Comparison of ENCODE assay signal across 8 cellular contexts in the genomic region with DNA sequence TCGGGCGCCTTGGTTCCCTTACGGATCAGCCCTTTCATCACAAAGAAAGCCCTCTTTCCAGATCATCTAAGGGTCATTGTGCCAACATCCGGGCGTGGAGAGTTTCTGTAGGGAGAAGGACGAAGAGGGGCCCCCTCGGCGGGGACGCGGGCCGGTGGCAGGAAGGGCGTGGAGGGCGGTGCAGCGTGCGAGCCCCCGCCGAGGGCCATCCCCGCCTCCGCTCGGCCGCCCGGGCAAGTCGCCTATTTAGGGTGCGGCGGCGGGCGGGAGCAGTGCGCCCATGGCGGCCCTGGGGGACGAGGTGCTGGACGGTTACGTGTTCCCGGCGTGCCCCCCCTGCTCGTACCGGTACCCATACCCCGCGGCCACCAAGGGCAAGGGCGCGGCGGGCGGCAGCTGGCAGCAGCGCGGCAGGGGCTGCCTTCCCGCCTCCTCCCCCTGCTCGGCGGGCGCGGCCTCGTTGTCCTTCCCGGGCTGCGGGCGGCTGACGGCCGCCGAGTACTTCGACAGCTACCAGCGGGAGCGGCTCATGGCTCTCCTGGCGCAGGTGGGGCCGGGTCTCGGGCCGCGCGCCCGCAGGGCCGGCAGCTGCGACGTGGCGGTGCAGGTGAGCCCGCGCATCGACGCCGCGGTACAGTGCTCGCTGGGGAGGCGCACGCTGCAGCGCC. TPM values are rescaled to one million over a fixed set of nuclear protein-coding genes. Genes with fewer than 3 reads are reported as not detected.
DNase-seq lines count a peak whose midpoint lies in the region; ATAC-seq and TF ChIP-seq lines count a peak whose summit lies in the region.

A gene with protein sequence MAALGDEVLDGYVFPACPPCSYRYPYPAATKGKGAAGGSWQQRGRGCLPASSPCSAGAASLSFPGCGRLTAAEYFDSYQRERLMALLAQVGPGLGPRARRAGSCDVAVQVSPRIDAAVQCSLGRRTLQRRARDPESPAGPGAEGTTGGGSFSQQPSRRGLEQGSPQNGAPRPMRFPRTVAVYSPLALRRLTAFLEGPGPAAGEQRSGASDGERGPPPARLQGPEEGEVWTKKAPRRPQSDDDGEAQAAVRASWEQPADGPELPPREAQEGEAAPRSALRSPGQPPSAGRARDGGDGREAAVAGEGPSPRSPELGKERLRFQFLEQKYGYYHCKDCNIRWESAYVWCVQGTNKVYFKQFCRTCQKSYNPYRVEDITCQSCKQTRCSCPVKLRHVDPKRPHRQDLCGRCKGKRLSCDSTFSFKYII (plus strand): TSS at position 241 of the 668 bp plus-strand sequence. CDS start 40 bp downstream, at position 281.

- H3K27ac ChIP-seq in RWPE1 (no peak within 1 kb of the TSS), esophagus (ENCODE audit: low read depth in 2 of 2, low read length in 1 of 2) (no peak within 1 kb of the TSS), parathyroid adenoma (no peak within 1 kb of the TSS)

- H3K27me3 ChIP-seq in esophagus (ENCODE audit: control insufficient read depth in 1 of 2, insufficient read depth in 2 of 2, low read length in 2 of 2) = peaks cover 0 to 9% of the 10 kb centered on the region in 2 donors
- H3K27me3 ChIP-seq in parathyroid adenoma (ENCODE audit: control insufficient read depth, insufficient read depth, low read length) = no peaks in the 10 kb centered on the region

- H3K9ac ChIP-seq in parathyroid adenoma = no peak within 1 kb of the TSS

- 6 to 7% methylated on average over 29 to 80 of the region's 80 CpGs for WGBS in esophagus, 2 donors

- H3K9me3 ChIP-seq in esophagus (ENCODE audit: control insufficient read depth in 2 of 2, insufficient read depth in 1 of 2, low read depth in 1 of 2, low read length in 1 of 2) = peaks cover 5 to 6% of the 10 kb centered on the region in 2 donors
- no peaks in the 10 kb centered on the region for H3K9me3 ChIP-seq in parathyroid adenoma (ENCODE audit: control insufficient read depth, low read length)

- TF ChIP-seq CTCF in RWPE1 (conservative IDR thresholded peaks at IDR 0.05; ENCODE audit: low read depth) (no peak), parathyroid adenoma (IDR thresholded peaks at IDR 0.05) (no peak)

- POLR2A ChIA-PET in RWPE1 (lab: Yijun Ruan, JAX; ENCODE audit: low non-redundant PET) = no interaction called here

- H3K4me3 ChIP-seq in esophagus (ENCODE audit: low read depth in 1 of 2, low read length in 2 of 2) = peak within 1 kb of the TSS; percentile 24 to 53
- peak within 1 kb of the TSS; percentile 12 for H3K4me3 ChIP-seq in parathyroid adenoma (ENCODE audit: low read depth, low read length)

- peaks cover 4 to 6% of the 10 kb centered on the region in 2 donors for H3K4me1 ChIP-seq in esophagus (ENCODE audit: control insufficient read depth in 2 of 2, insufficient read depth in 2 of 2, low read length in 1 of 2)
- H3K4me1 ChIP-seq in parathyroid adenoma = no peaks in the 10 kb centered on the region

- ATAC-seq in GM21576 (IDR thresholded peaks at IDR 0.05; ENCODE audit: unreplicated experiment) = no peak
- no peak for ATAC-seq in HG03108 (IDR thresholded peaks at IDR 0.05; ENCODE audit: unreplicated experiment)

- no peaks in the 10 kb centered on the region for H3K79me2 ChIP-seq in parathyroid adenoma

- H3K36me3 ChIP-seq in esophagus (ENCODE audit: control insufficient read depth in 2 of 2, insufficient read depth in 2 of 2, low read length in 1 of 2) (no peaks in the 10 kb centered on the region), parathyroid adenoma (ENCODE audit: control insufficient read depth, insufficient read depth, low read length) (no peaks in the 10 kb centered on the region)

- peak within 1 kb of the TSS; percentile 29 for H3K4me2 ChIP-seq in parathyroid adenoma (ENCODE audit: low read length)

- H2AFZ ChIP-seq in parathyroid adenoma = peak within 1 kb of the TSS; percentile 58

- CTCF ChIA-PET in RWPE1 (lab: Yijun Ruan, JAX) = interaction anchor here (0.6 kb wide), 1 partner anchor 88 kb away, joined by 3 read pairs; no protein-coding TSS in a partner anchor

- DNase-seq in Daoy (ENCODE audit: low read depth) (peak; percentile 20), RWPE1 (ENCODE audit: low spot score) (peak; percentile 25), SHP77 treated with DMSO at 0.1 percent for 48 hours (lab: John Stamatoyannopoulos, UW) (no peak), HCEC 1CT (no peak)

RNA-seq across cellular contexts. Expression of the gene that starts here (rescaled TPM):
- 0.11 TPM in 1 of 2 replicates, not detected in the other for total RNA-seq in Daoy (2014; rRNA removed; shearing (Covaris generic))
- not detected for polyA plus RNA-seq in esophagus

Comparison
In these comparisons a context has a peak if more than half of its experiments do, and no peak if none do; other contexts are left out.
1. Peak in DNase-seq in Daoy; RNA of the gene not detected or under 1 TPM.